8 cellular contexts compared by ENCODE assay signal in genomic region chr5:56588636-56589485, GRCh38.
DNase-seq lines count a peak whose midpoint lies in the region; ATAC-seq and TF ChIP-seq lines count a peak whose summit lies in the region.

No MANE protein-coding gene starts in this region.

- no peak overlapping the region for H3K4me3 Mint-ChIP-seq in H9
- no peak overlapping the region for H3K4me3 Mint-ChIP-seq in neural progenitor cell

- no peak overlapping the region for H3K27ac ChIP-seq in H9 (ENCODE audit: insufficient read length, low read depth, low read length)
- H3K27ac ChIP-seq in neural progenitor cell, result no peak overlapping the region
- H3K27ac ChIP-seq in substantia nigra (ENCODE audit: low read depth, low read length, poor library complexity, severe bottlenecking), result no peak overlapping the region

- H3K4me3 ChIP-seq in neural progenitor cell, result no peak overlapping the region

- no CpG with 5 or more reads among the region's 16 CpGs for WGBS in H9 (ENCODE audit: extremely low coverage, insufficient read length, low lambda C conversion rate)

- peak overlapping the region; percentile 45 for H2BK12ac ChIP-seq in H9 (ENCODE audit: insufficient read length, low read depth, low read length)

- H3K4me1 Mint-ChIP-seq in H9 (peaks cover 0 to 2% of the 10 kb centered on the region in 2 experiments; a peak in 1 of 4 replicates), neural progenitor cell (peaks cover 22% of the 10 kb centered on the region)

- no peaks in the 10 kb centered on the region for H3K79me1 ChIP-seq in H9 (ENCODE audit: insufficient read depth, low read depth, low read length, poor library complexity, severe bottlenecking)

- H4K5ac ChIP-seq in H9 (ENCODE audit: insufficient read length, low read depth, low read length), result no peak overlapping the region

- no peaks in the 10 kb centered on the region for H3K36me3 Mint-ChIP-seq in H9 (ENCODE audit: insufficient read depth in 1 of 3, low read depth in 3 of 3)
- H3K36me3 Mint-ChIP-seq in activated naive CD4-positive, alpha-beta T cell treated with anti-CD3 and anti-CD28 coated beads, Interleukin-2, amount 50 U/mL, for 72 hours, result peaks cover 5% of the 10 kb centered on the region in 2 donors
- H3K36me3 Mint-ChIP-seq in neural progenitor cell, result no peaks in the 10 kb centered on the region

- peak overlapping the region; percentile 80 for H3K14ac ChIP-seq in H9 (ENCODE audit: insufficient read depth, low read length)

- H3K18ac ChIP-seq in H9 (ENCODE audit: insufficient read length, low read depth, low read length), result peak overlapping the region; percentile 77

- no peak overlapping the region for H2AFZ ChIP-seq in H9 (ENCODE audit: low read length)
- H2AFZ ChIP-seq in neural progenitor cell (replicated peaks), result peak overlapping the region; percentile 12

- no peak overlapping the region for H2BK20ac ChIP-seq in H9 (ENCODE audit: low read depth, low read length, poor library complexity, severe bottlenecking)

- H2BK5ac ChIP-seq in H9 (ENCODE audit: insufficient read length, low read length), result no peak overlapping the region

- no peak for TF ChIP-seq CTCF in H9 (conservative IDR thresholded peaks at IDR 0.05)
- TF ChIP-seq CTCF in neural progenitor cell (IDR thresholded peaks at IDR 0.05), result no peak

- H4K8ac ChIP-seq in H9 (replicated peaks; ENCODE audit: insufficient read length, low read depth, low read length), result no peak overlapping the region

- no peak overlapping the region for H3K9ac ChIP-seq in H9 (ENCODE audit: extremely low read depth, insufficient read length, low read length)
- H3K9ac ChIP-seq in neural progenitor cell, result no peak overlapping the region

- H3K4me1 ChIP-seq in H9 (ENCODE audit: insufficient read depth, low read length) (no peaks in the 10 kb centered on the region), neural progenitor cell (peaks cover 25% of the 10 kb centered on the region)

- H3K79me2 ChIP-seq in H9 (ENCODE audit: insufficient read depth, low read length), result no peaks in the 10 kb centered on the region
- H3K79me2 ChIP-seq in neural progenitor cell (ENCODE audit: low read depth), result no peaks in the 10 kb centered on the region

- H3K4ac ChIP-seq in H9 (ENCODE audit: low read depth, low read length), result no peak overlapping the region

- ATAC-seq in GM18858 (IDR thresholded peaks at IDR 0.05; ENCODE audit: unreplicated experiment), result peak; percentile 99
- peak; percentile 63 to 90 for ATAC-seq in activated naive CD4-positive, alpha-beta T cell treated with anti-CD3 and anti-CD28 coated beads, Interleukin-2, amount 50 U/mL, for 72 hours

- H3K9me3 Mint-ChIP-seq in H9 (peaks cover 0 to 5% of the 10 kb centered on the region in 2 experiments; a peak in 1 of 5 replicates), neural progenitor cell (no peaks in the 10 kb centered on the region)
- peaks cover 0 to 7% of the 10 kb centered on the region in 2 donors for H3K9me3 Mint-ChIP-seq in activated naive CD4-positive, alpha-beta T cell treated with anti-CD3 and anti-CD28 coated beads, Interleukin-2, amount 50 U/mL, for 72 hours

- H4K20me1 ChIP-seq in H9 (ENCODE audit: control insufficient read depth, insufficient read depth, insufficient read length), result no peaks in the 10 kb centered on the region
- H4K20me1 ChIP-seq in neural progenitor cell (ENCODE audit: low read depth), result no peaks in the 10 kb centered on the region

- no peak overlapping the region for H3K4me2 ChIP-seq in H9 (ENCODE audit: insufficient read depth, insufficient read length, low read length)
- H3K4me2 ChIP-seq in neural progenitor cell, result no peak overlapping the region

- H3K36me3 ChIP-seq in neural progenitor cell, result no peaks in the 10 kb centered on the region

- H3T11ph ChIP-seq in H9 (ENCODE audit: low read length), result no peak overlapping the region

- no peak overlapping the region for H2BK15ac ChIP-seq in H9 (ENCODE audit: low read depth, low read length)

- H3K9me3 ChIP-seq in H9 (ENCODE audit: control insufficient read depth, low read depth, low read length) (no peaks in the 10 kb centered on the region), neural progenitor cell (ENCODE audit: low read depth) (no peaks in the 10 kb centered on the region)

- no peak overlapping the region for H2AK5ac ChIP-seq in H9 (ENCODE audit: insufficient read length, low read length)

- H3K27me3 Mint-ChIP-seq in H9 (ENCODE audit: low read depth) (no peaks in the 10 kb centered on the region), neural progenitor cell (ENCODE audit: insufficient read depth, low read depth) (no peaks in the 10 kb centered on the region)

- H3K23me2 ChIP-seq in H9 (ENCODE audit: insufficient read length, low read depth, low read length, poor library complexity, severe bottlenecking), result no peaks in the 10 kb centered on the region

- H3K23ac ChIP-seq in H9 (ENCODE audit: insufficient read length, low read depth, low read length), result no peak overlapping the region

- H3K56ac ChIP-seq in H9 (ENCODE audit: insufficient read length, low read depth, low read length), result no peak overlapping the region

- H4K91ac ChIP-seq in H9 (ENCODE audit: insufficient read length, low read depth, low read length), result peak overlapping the region; percentile 82

- H3K27me3 ChIP-seq in H9 (ENCODE audit: insufficient read depth, low read length) (no peaks in the 10 kb centered on the region), neural progenitor cell (no peaks in the 10 kb centered on the region)

- H3K27ac Mint-ChIP-seq in H9 (no peak overlapping the region), neural progenitor cell (no peak overlapping the region)
- peak overlapping the region; percentile 9 to 15 for H3K27ac Mint-ChIP-seq in activated naive CD4-positive, alpha-beta T cell treated with anti-CD3 and anti-CD28 coated beads, Interleukin-2, amount 50 U/mL, for 72 hours

- peaks cover 15% of the 10 kb centered on the region for H3F3A ChIP-seq in neural progenitor cell (ENCODE audit: low read depth)

- H2BK120ac ChIP-seq in H9 (ENCODE audit: low read depth, low read length, poor library complexity, severe bottlenecking), result peak overlapping the region; percentile 42

- DNase-seq in H9 (peak; percentile 59), NCI-H69 (lab: John Stamatoyannopoulos, UW) (peak; percentile 69), neural progenitor cell (ENCODE audit: low spot score) (peak; percentile 50), anterior cingulate cortex (lab: John Stamatoyannopoulos, UW) (no peak), HK-2 (ENCODE audit: unreplicated experiment) (no peak), substantia nigra (lab: John Stamatoyannopoulos, UW) (no peak)
- no peak for DNase-seq in activated naive CD4-positive, alpha-beta T cell treated with anti-CD3 and anti-CD28 coated beads, Interleukin-2, amount 50 U/mL, for 72 hours (ENCODE audit: low spot score in 2 of 2)

Comparison
In these comparisons a context has a peak if more than half of its experiments do, and no peak if none do; other contexts are left out.
1. DNase-seq: peak in H9 (single experiment), NCI-H69 (single experiment) and neural progenitor cell (single experiment); none in activated naive CD4-positive, alpha-beta T cell treated with anti-CD3 and anti-CD28 coated beads, Interleukin-2, amount 50 U/mL, for 72 hours (0 of 2), anterior cingulate cortex (0 of 58), HK-2 (single experiment) and substantia nigra (0 of 49).
2. H3K27ac Mint-ChIP-seq: peak in activated naive CD4-positive, alpha-beta T cell treated with anti-CD3 and anti-CD28 coated beads, Interleukin-2, amount 50 U/mL, for 72 hours (2 of 2); none in H9 (0 of 3) and neural progenitor cell (single experiment).